In the genomic region with DNA sequence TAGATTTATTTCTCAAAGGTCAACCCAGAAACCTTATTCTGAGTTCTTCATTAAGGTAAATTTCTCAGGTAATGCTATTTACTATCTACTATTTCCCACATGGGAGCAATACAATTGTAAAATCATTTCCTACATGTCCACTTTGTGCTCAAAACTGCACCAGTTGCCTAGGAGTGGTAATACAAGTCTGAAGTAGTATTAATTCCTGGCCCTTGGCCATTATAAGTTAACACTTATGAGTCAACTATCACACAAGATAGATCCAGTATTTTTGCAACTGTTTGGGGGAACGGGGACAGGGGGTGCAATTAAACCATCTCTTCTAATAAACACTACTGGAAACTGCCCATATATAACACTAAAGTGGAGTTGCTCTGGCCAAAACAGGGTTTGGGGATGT, we compare ENCODE assay signal across 25 cellular contexts. TPM values are rescaled to one million over a fixed set of nuclear protein-coding genes. Genes with fewer than 3 reads are reported as not detected.
DNase-seq lines count a peak whose midpoint lies in the region; ATAC-seq and TF ChIP-seq lines count a peak whose summit lies in the region.
"Had no signal": no experiment of that assay in that cellular context is flagged by ENCODE, and none has a peak within 500 bp of the region (broad histone marks: within the 10 kb centered on the region; RNA-seq: fewer than 3 reads in every experiment).

No MANE protein-coding gene starts in this region.

- no peaks in the 10 kb centered on the region for H3K27me3 Mint-ChIP-seq in activated CD4-positive, alpha-beta T cell treated with anti-CD3 and anti-CD28 coated beads, Interleukin-2, amount 10 ng/mL, durations not matched to agents 24 days and 14 days
- H3K27me3 Mint-ChIP-seq in activated CD4-positive, alpha-beta T cell treated with anti-CD3 and anti-CD28 coated beads, Interleukin-2, amount 10 ng/mL, durations not matched to agents 7 days and 5 days = no peaks in the 10 kb centered on the region
- H3K27me3 Mint-ChIP-seq in T-cell = peaks cover 0 to 4% of the 10 kb centered on the region in 2 donors
- H3K27me3 Mint-ChIP-seq: CD4-positive, alpha-beta T cell had no signal

- intact Hi-C loops in activated CD4-positive, alpha-beta T cell treated with anti-CD3 and anti-CD28 coated beads, Interleukin-2, amount 10 ng/mL, durations not matched to agents 24 days and 14 days (cut with micrococcal nuclease) = no loop called here
- intact Hi-C loops in colonic mucosa (cut with DNase I) = no loop called here

- ATAC-seq in stimulated activated effector memory CD8-positive, alpha-beta T cell treated with anti-CD3 and anti-CD28 coated beads, Interleukin-12 subunit alpha, Interleukin-12 subunit beta, amount 100 ng/mL, for 72 hours = no peak
- no peak for ATAC-seq in T-cell (replicated peaks in 1 of 4)
- ATAC-seq: pancreas, PC-3 had no signal

- H3K27me3 ChIP-seq in colonic mucosa = no peaks in the 10 kb centered on the region
- H3K27me3 ChIP-seq: esophagus squamous epithelium, pancreas, right atrium auricular region had no signal

- CTCF ChIA-PET in activated CD4-positive, alpha-beta T cell treated with anti-CD3 and anti-CD28 coated beads, Interleukin-2, amount 10 ng/mL, durations not matched to agents 7 days and 5 days (lab: Charles Lee) = interaction anchor here (1.4 kb wide), 1 partner anchor 10 kb away, joined by 4 read pairs; no protein-coding TSS in a partner anchor
- CTCF ChIA-PET in T-cell (lab: Charles Lee) = interaction anchor here in 1 of 2 donors (0.6 kb wide), 1 partner anchor 171 kb away, joined by 3 read pairs; no protein-coding TSS in a partner anchor

- peaks cover 17% of the 10 kb centered on the region for H3K4me1 Mint-ChIP-seq in activated CD4-positive, alpha-beta T cell treated with anti-CD3 and anti-CD28 coated beads, Interleukin-2, amount 10 ng/mL, durations not matched to agents 24 days and 14 days
- peaks cover 4% of the 10 kb centered on the region for H3K4me1 Mint-ChIP-seq in activated CD4-positive, alpha-beta T cell treated with anti-CD3 and anti-CD28 coated beads, Interleukin-2, amount 10 ng/mL, durations not matched to agents 7 days and 5 days
- peaks cover 15% of the 10 kb centered on the region for H3K4me1 Mint-ChIP-seq in stimulated activated effector memory CD8-positive, alpha-beta T cell treated with anti-CD3 and anti-CD28 coated beads, Interleukin-12 subunit alpha, Interleukin-12 subunit beta, amount 100 ng/mL, for 72 hours
- H3K4me1 Mint-ChIP-seq in T-cell = peaks cover 5 to 10% (median 8%) of the 10 kb centered on the region in 3 donors

- POLR2A ChIA-PET in activated CD4-positive, alpha-beta T cell treated with anti-CD3 and anti-CD28 coated beads, Interleukin-2, amount 10 ng/mL, durations not matched to agents 7 days and 5 days (lab: Charles Lee) = no interaction called here
- POLR2A ChIA-PET in T-cell (lab: Charles Lee) = no interaction called here

- peaks cover 27% of the 10 kb centered on the region for H3K36me3 Mint-ChIP-seq in activated CD4-positive, alpha-beta T cell treated with anti-CD3 and anti-CD28 coated beads, Interleukin-2, amount 10 ng/mL, durations not matched to agents 24 days and 14 days (ENCODE audit: low read depth)
- peaks cover 7% of the 10 kb centered on the region for H3K36me3 Mint-ChIP-seq in activated CD4-positive, alpha-beta T cell treated with anti-CD3 and anti-CD28 coated beads, Interleukin-2, amount 10 ng/mL, durations not matched to agents 7 days and 5 days (ENCODE audit: low read depth)
- H3K36me3 Mint-ChIP-seq in stimulated activated effector memory CD8-positive, alpha-beta T cell treated with anti-CD3 and anti-CD28 coated beads, Interleukin-12 subunit alpha, Interleukin-12 subunit beta, amount 100 ng/mL, for 72 hours = peaks cover 57% of the 10 kb centered on the region
- H3K36me3 Mint-ChIP-seq in T-cell = peaks cover 12% of the 10 kb centered on the region

- no peak overlapping the region for H3K9ac ChIP-seq in colonic mucosa (ENCODE audit: low read depth in 2 of 2, low read length in 2 of 2)

- H3K9me3 ChIP-seq in colonic mucosa = no peaks in the 10 kb centered on the region
- H3K9me3 ChIP-seq: esophagus squamous epithelium, pancreas, right atrium auricular region had no signal

- peak overlapping the region; percentile 77 for H3K27ac Mint-ChIP-seq in activated CD4-positive, alpha-beta T cell treated with anti-CD3 and anti-CD28 coated beads, Interleukin-2, amount 10 ng/mL, durations not matched to agents 24 days and 14 days
- no peak overlapping the region for H3K27ac Mint-ChIP-seq in activated CD4-positive, alpha-beta T cell treated with anti-CD3 and anti-CD28 coated beads, Interleukin-2, amount 10 ng/mL, durations not matched to agents 7 days and 5 days
- H3K27ac Mint-ChIP-seq in stimulated activated effector memory CD8-positive, alpha-beta T cell treated with anti-CD3 and anti-CD28 coated beads, Interleukin-12 subunit alpha, Interleukin-12 subunit beta, amount 100 ng/mL, for 72 hours = peak overlapping the region; percentile 44
- no peak overlapping the region for H3K27ac Mint-ChIP-seq in T-cell
- H3K27ac Mint-ChIP-seq: activated T-cell treated with anti-CD3 and anti-CD28 coated beads, Interleukin-2, amount 50 U/mL, for 24 hours; CD4-positive, alpha-beta T cell; endodermal cell had no signal

- no peaks in the 10 kb centered on the region for H3K9me3 Mint-ChIP-seq in activated CD4-positive, alpha-beta T cell treated with anti-CD3 and anti-CD28 coated beads, Interleukin-2, amount 10 ng/mL, durations not matched to agents 24 days and 14 days
- no peaks in the 10 kb centered on the region for H3K9me3 Mint-ChIP-seq in activated CD4-positive, alpha-beta T cell treated with anti-CD3 and anti-CD28 coated beads, Interleukin-2, amount 10 ng/mL, durations not matched to agents 7 days and 5 days
- no peaks in the 10 kb centered on the region for H3K9me3 Mint-ChIP-seq in stimulated activated effector memory CD8-positive, alpha-beta T cell treated with anti-CD3 and anti-CD28 coated beads, Interleukin-12 subunit alpha, Interleukin-12 subunit beta, amount 100 ng/mL, for 72 hours
- no peaks in the 10 kb centered on the region for H3K9me3 Mint-ChIP-seq in T-cell
- H3K9me3 Mint-ChIP-seq: activated T-cell treated with anti-CD3 and anti-CD28 coated beads, Interleukin-2, amount 50 U/mL, for 24 hours; CD4-positive, alpha-beta T cell; endodermal cell had no signal

- DNase-seq in activated CD4-positive, alpha-beta T cell treated with anti-CD3 and anti-CD28 coated beads, Interleukin-2, amount 10 ng/mL, durations not matched to agents 24 days and 14 days = no peak
- DNase-seq in activated CD4-positive, alpha-beta T cell treated with anti-CD3 and anti-CD28 coated beads, Interleukin-2, amount 10 ng/mL, durations not matched to agents 7 days and 5 days = no peak
- DNase-seq in amniotic epithelial cell (ENCODE audit: low read depth) = peak; percentile 9
- DNase-seq in fibroblast of gingiva (ENCODE audit: low read depth) = peak; percentile 17
- no peak for DNase-seq in stimulated activated effector memory CD8-positive, alpha-beta T cell treated with anti-CD3 and anti-CD28 coated beads, Interleukin-12 subunit alpha, Interleukin-12 subunit beta, amount 100 ng/mL, for 72 hours (ENCODE audit: low spot score in 2 of 2)
- no peak for DNase-seq in colonic mucosa
- DNase-seq in T-cell = no peak
- no peak for DNase-seq in NCI-H2196 treated with DMSO at 0.1 percent for 48 hours (lab: John Stamatoyannopoulos, UW; ENCODE audit: unreplicated experiment)
- DNase-seq: activated CD4-positive, alpha-beta T cell treated with anti-CD3 and anti-CD28 coated beads for 48 hours; activated T-cell treated with anti-CD3 and anti-CD28 coated beads, Interleukin-2, amount 50 U/mL, for 24 hours; AML-193; CD4-positive, alpha-beta T cell; endodermal cell; esophagus squamous epithelium; NCI-H1048; NCI-H1694; NCI-H524 treated with DMSO at 0.1 percent for 48 hours; pancreas; PC-3; SHP77; stimulated activated CD4-positive, alpha-beta T cell treated with anti-CD3 and anti-CD28 coated beads, Interleukin-2, amount 100 ng/mL, for 48 hours had no signal

- no peak for TF ChIP-seq CTCF in colonic mucosa (IDR thresholded peaks at IDR 0.05)

- no peak overlapping the region for H3K4me3 Mint-ChIP-seq in activated CD4-positive, alpha-beta T cell treated with anti-CD3 and anti-CD28 coated beads, Interleukin-2, amount 10 ng/mL, durations not matched to agents 24 days and 14 days
- no peak overlapping the region for H3K4me3 Mint-ChIP-seq in activated CD4-positive, alpha-beta T cell treated with anti-CD3 and anti-CD28 coated beads, Interleukin-2, amount 10 ng/mL, durations not matched to agents 7 days and 5 days
- no peak overlapping the region for H3K4me3 Mint-ChIP-seq in stimulated activated effector memory CD8-positive, alpha-beta T cell treated with anti-CD3 and anti-CD28 coated beads, Interleukin-12 subunit alpha, Interleukin-12 subunit beta, amount 100 ng/mL, for 72 hours
- no peak overlapping the region for H3K4me3 Mint-ChIP-seq in T-cell
- H3K4me3 Mint-ChIP-seq: activated T-cell treated with anti-CD3 and anti-CD28 coated beads, Interleukin-2, amount 50 U/mL, for 24 hours; CD4-positive, alpha-beta T cell; endodermal cell had no signal

- H3K4me3 ChIP-seq in colonic mucosa = no peak overlapping the region
- H3K4me3 ChIP-seq: esophagus squamous epithelium, pancreas, right atrium auricular region had no signal

- no peak overlapping the region for H3K27ac ChIP-seq in colonic mucosa
- H3K27ac ChIP-seq: 22Rv1, esophagus squamous epithelium, pancreas, right atrium auricular region, VCaP had no signal

- no peaks in the 10 kb centered on the region for H3K4me1 ChIP-seq in colonic mucosa
- H3K4me1 ChIP-seq: pancreas, right atrium auricular region had no signal

- no peaks in the 10 kb centered on the region for H3K36me3 ChIP-seq in colonic mucosa
- H3K36me3 ChIP-seq: pancreas had no signal

RNA-seq across cellular contexts. Expression of a gene that starts 48.9 kb away (rescaled TPM):
- total RNA-seq in activated CD4-positive, alpha-beta T cell treated with anti-CD3 and anti-CD28 coated beads, Interleukin-2, amount 10 ng/mL, durations not matched to agents 24 days and 14 days = 75.9 and 87.5 TPM in 2 replicates
- total RNA-seq in activated CD4-positive, alpha-beta T cell treated with anti-CD3 and anti-CD28 coated beads, Interleukin-2, amount 10 ng/mL, durations not matched to agents 7 days and 5 days = 10 to 100 TPM; 34.5 to 40.4 TPM
- total RNA-seq in colonic mucosa (10 to 100 TPM; 10.6 to 27.9 TPM), T-cell (10 to 100 TPM; 16.0 to 27.3 (median 17.1) TPM)

RNA-seq across cellular contexts. Expression of a gene that starts 59.2 kb away (rescaled TPM):
- total RNA-seq in activated CD4-positive, alpha-beta T cell treated with anti-CD3 and anti-CD28 coated beads, Interleukin-2, amount 10 ng/mL, durations not matched to agents 24 days and 14 days = 0.44 and 0.83 TPM in 2 replicates
- under 1 TPM; 0.17 to 0.19 TPM for total RNA-seq in activated CD4-positive, alpha-beta T cell treated with anti-CD3 and anti-CD28 coated beads, Interleukin-2, amount 10 ng/mL, durations not matched to agents 7 days and 5 days
- total RNA-seq in colonic mucosa (not detected), T-cell (under 1 TPM in 1 of 5 donors, not detected in 4; 0.23 TPM)
- total RNA-seq: CD4-positive, alpha-beta T cell; mononuclear cell; PC-3 had no signal

Comparison
In these comparisons a context has a peak if more than half of its experiments do, and no peak if none do; other contexts are left out.
1. H3K27ac Mint-ChIP-seq: peak in activated CD4-positive, alpha-beta T cell treated with anti-CD3 and anti-CD28 coated beads, Interleukin-2, amount 10 ng/mL, durations not matched to agents 24 days and 14 days (single experiment) and stimulated activated effector memory CD8-positive, alpha-beta T cell treated with anti-CD3 and anti-CD28 coated beads, Interleukin-12 subunit alpha, Interleukin-12 subunit beta, amount 100 ng/mL, for 72 hours (single experiment); none in activated CD4-positive, alpha-beta T cell treated with anti-CD3 and anti-CD28 coated beads, Interleukin-2, amount 10 ng/mL, durations not matched to agents 7 days and 5 days (single experiment) and T-cell (0 of 2).
2. DNase-seq: peak in amniotic epithelial cell (single experiment) and fibroblast of gingiva (single experiment); none in activated CD4-positive, alpha-beta T cell treated with anti-CD3 and anti-CD28 coated beads, Interleukin-2, amount 10 ng/mL, durations not matched to agents 24 days and 14 days (single experiment), activated CD4-positive, alpha-beta T cell treated with anti-CD3 and anti-CD28 coated beads, Interleukin-2, amount 10 ng/mL, durations not matched to agents 7 days and 5 days (single experiment), stimulated activated effector memory CD8-positive, alpha-beta T cell treated with anti-CD3 and anti-CD28 coated beads, Interleukin-12 subunit alpha, Interleukin-12 subunit beta, amount 100 ng/mL, for 72 hours (0 of 2), colonic mucosa (single experiment), T-cell (0 of 34) and NCI-H2196 treated with DMSO at 0.1 percent for 48 hours (single experiment).